In genomic region chr14:43793579-43793978, GRCh38 we compare ENCODE assay signal across 1 cellular context.
TF ChIP-seq lines count a peak whose summit lies in the region.

No MANE protein-coding gene starts in this region.

TF ChIP-seq in HepG2, 621 proteins besides CTCF, POLR2A, EP300 and RAD21 (continued from another document):
- TF ChIP-seq ZBTB2 (CRISPR knock-in tag; IDR thresholded peaks at IDR 0.05; ENCODE audit: low read depth) (no peak), ZNF362 (CRISPR knock-in tag; IDR thresholded peaks at IDR 0.05; ENCODE audit: borderline replicate concordance) (no peak), ATF2 (CRISPR knock-in tag; IDR thresholded peaks at IDR 0.05) (no peak), LCORL (IDR thresholded peaks at IDR 0.05) (no peak), LCORL (CRISPR knock-in tag; IDR thresholded peaks at IDR 0.05) (no peak), SRF (IDR thresholded peaks at IDR 0.05; ENCODE audit: low read depth, low read length) (no peak), ZFP1 (CRISPR knock-in tag; IDR thresholded peaks at IDR 0.05) (no peak), NFIB (CRISPR knock-in tag; IDR thresholded peaks at IDR 0.05; ENCODE audit: borderline replicate concordance) (no peak), ZNF768 (CRISPR knock-in tag; IDR thresholded peaks at IDR 0.05) (no peak), MTA3 (CRISPR knock-in tag; IDR thresholded peaks at IDR 0.05) (no peak), PPARG (CRISPR knock-in tag; conservative IDR thresholded peaks at IDR 0.05) (no peak), ELF1 (CRISPR knock-in tag; IDR thresholded peaks at IDR 0.05) (no peak), JARID2 (CRISPR knock-in tag; IDR thresholded peaks at IDR 0.05; ENCODE audit: insufficient replicate concordance) (no peak), CBFB (CRISPR knock-in tag; IDR thresholded peaks at IDR 0.05) (no peak)
TF ChIP-seq in HepG2: peak in this region for 0.
